8 cellular contexts compared by ENCODE assay signal in the genomic region with DNA sequence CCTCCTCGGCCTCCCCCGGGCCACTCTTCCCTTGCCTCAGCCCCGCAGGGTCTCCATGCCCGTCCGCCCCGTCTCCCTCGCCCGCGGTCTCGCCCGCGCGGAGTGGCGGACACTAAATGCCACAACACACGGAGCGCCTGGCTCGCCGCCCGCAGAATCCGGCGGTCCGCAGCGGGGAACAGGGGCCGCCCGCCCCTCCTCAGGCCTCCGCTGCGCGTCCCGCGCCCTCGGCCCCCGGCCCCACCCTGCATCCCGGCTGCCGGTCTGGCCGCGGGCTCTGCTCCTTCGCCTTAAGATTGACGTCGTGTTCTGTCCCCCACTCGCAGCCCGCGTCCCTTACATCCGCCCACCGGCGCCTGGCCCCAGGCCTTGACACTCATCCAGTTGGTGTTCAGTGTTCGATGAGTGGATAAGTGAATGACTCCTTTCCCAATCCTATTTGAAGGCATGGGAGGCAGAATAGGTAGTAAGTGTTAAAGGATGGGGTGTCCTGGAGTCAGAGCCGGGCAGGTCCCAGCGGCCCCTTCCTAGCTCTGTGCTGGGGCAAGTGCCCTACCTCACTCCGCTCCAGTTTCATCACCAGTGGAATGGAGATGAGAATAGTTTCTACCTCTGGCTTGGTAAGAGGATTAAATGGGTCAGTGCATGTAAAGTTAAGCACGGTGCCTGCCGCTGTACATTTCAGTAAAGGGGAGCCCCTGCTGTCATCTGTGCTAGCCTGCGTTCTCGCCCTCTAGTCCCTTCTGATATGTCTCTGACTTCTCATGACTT. TPM values are rescaled to one million over a fixed set of nuclear protein-coding genes. Genes with fewer than 3 reads are reported as not detected.
A peak's percentile ranks its signal among the peaks of the same experiment; 100 is the strongest.
DNase-seq lines count a peak whose midpoint lies in the region; ATAC-seq and TF ChIP-seq lines count a peak whose summit lies in the region.

No MANE protein-coding gene starts in this region.

- ATAC-seq in GM21737 (IDR thresholded peaks at IDR 0.05; ENCODE audit: unreplicated experiment): peak; percentile 24
- ATAC-seq in upper lobe of right lung: peak; percentile 57

- H3K27me3 ChIP-seq in GM06990 (replicated peaks; ENCODE audit: control insufficient read depth, insufficient read depth, low read length) (no peaks in the 10 kb centered on the region), Karpas-422 (ENCODE audit: low read length) (no peaks in the 10 kb centered on the region), neural cell (ENCODE audit: insufficient read depth, low read depth, low read length) (no peaks in the 10 kb centered on the region), upper lobe of right lung (no peaks in the 10 kb centered on the region)

- peak; percentile 47 for DNase-seq in GM06990 (ENCODE audit: extremely low read depth, insufficient read length)
- no peak for DNase-seq in Karpas-422
- DNase-seq in activated CD8-positive, alpha-beta memory T cell treated with anti-CD3 and anti-CD28 coated beads, Interleukin-2, amount 50 U/mL, for 48 hours: peak; percentile 70
- DNase-seq in fibroblast of pulmonary artery (ENCODE audit: low read depth): peak; percentile 27
- no peak for DNase-seq in upper lobe of right lung
- no peak for DNase-seq in RPMI8226

- intact Hi-C loops in upper lobe of right lung (cut with DNase I): no loop called here

- H3K27ac ChIP-seq in Karpas-422 (ENCODE audit: low read length) (no peak overlapping the region), neural cell (ENCODE audit: low read length) (peak overlapping the region; percentile 88), upper lobe of right lung (peak overlapping the region; percentile 91)

- TF ChIP-seq CTCF in GM06990 (IDR thresholded peaks at IDR 0.05; ENCODE audit: insufficient read depth, low read length, poor library complexity, severe bottlenecking): no peak
- no peak for TF ChIP-seq CTCF in fibroblast of pulmonary artery (IDR thresholded peaks at IDR 0.05; ENCODE audit: low read length, missing control alignments)
- TF ChIP-seq CTCF in neural cell (IDR thresholded peaks at IDR 0.05; ENCODE audit: poor library complexity, severe bottlenecking): no peak
- TF ChIP-seq CTCF in upper lobe of right lung (IDR thresholded peaks at IDR 0.05): no peak

- H3K9ac ChIP-seq in Karpas-422 (ENCODE audit: low read length) (peak overlapping the region; percentile 86), neural cell (ENCODE audit: low read length) (peak overlapping the region; percentile 86)

- TF ChIP-seq RAD21 in neural cell (conservative IDR thresholded peaks at IDR 0.05): no peak

- no peaks in the 10 kb centered on the region for H3F3A ChIP-seq in neural cell (ENCODE audit: insufficient read depth, low read length, poor library complexity, severe bottlenecking)

- H3K9me3 ChIP-seq in Karpas-422 (ENCODE audit: low read length) (no peaks in the 10 kb centered on the region), neural cell (ENCODE audit: low read length) (no peaks in the 10 kb centered on the region), upper lobe of right lung (no peaks in the 10 kb centered on the region)

- H3K79me2 ChIP-seq in Karpas-422 (ENCODE audit: low read length) (peaks cover 21% of the 10 kb centered on the region), neural cell (replicated peaks; ENCODE audit: insufficient read depth, low read length) (peaks cover 29% of the 10 kb centered on the region)

- no peak for TF ChIP-seq EP300 in neural cell (conservative IDR thresholded peaks at IDR 0.05; ENCODE audit: poor library complexity, severe bottlenecking)

- H4K20me1 ChIP-seq in Karpas-422 (ENCODE audit: insufficient read depth, low read depth, low read length): peaks cover 32% of the 10 kb centered on the region
- H4K20me1 ChIP-seq in neural cell (ENCODE audit: insufficient read depth): no peaks in the 10 kb centered on the region

- H3K36me3 ChIP-seq in GM06990 (ENCODE audit: control insufficient read depth, insufficient read depth, low read length) (peaks cover 1% of the 10 kb centered on the region; the same call in 1 of the 2 replicates), Karpas-422 (ENCODE audit: insufficient read depth, low read length) (no peaks in the 10 kb centered on the region), neural cell (ENCODE audit: insufficient read depth, low read length) (no peaks in the 10 kb centered on the region), upper lobe of right lung (peaks cover 7% of the 10 kb centered on the region)

- H3K4me3 ChIP-seq in GM06990 (replicated peaks; ENCODE audit: low read depth, low read length) (peak overlapping the region; percentile 91), Karpas-422 (ENCODE audit: low read length) (peak overlapping the region; percentile 89), fibroblast of pulmonary artery (replicated peaks; ENCODE audit: low read depth, low read length) (peak overlapping the region; percentile 90), neural cell (ENCODE audit: low read length) (peak overlapping the region; percentile 78), upper lobe of right lung (peak overlapping the region; percentile 93)

- H2AFZ ChIP-seq in Karpas-422 (ENCODE audit: low read length) (peak overlapping the region; percentile 76), neural cell (ENCODE audit: low read depth, low read length) (peak overlapping the region; percentile 29)

- H3K9me2 ChIP-seq in Karpas-422 (replicated peaks; ENCODE audit: insufficient read depth, low read length) (no peaks in the 10 kb centered on the region), neural cell (ENCODE audit: insufficient read depth, low read length) (no peaks in the 10 kb centered on the region)

- H3K4me2 ChIP-seq in Karpas-422 (ENCODE audit: low read depth, low read length, poor library complexity, severe bottlenecking) (peak overlapping the region; percentile 94), neural cell (ENCODE audit: low read length) (peak overlapping the region; percentile 49)

- peaks cover 41% of the 10 kb centered on the region for H3K4me1 ChIP-seq in Karpas-422 (ENCODE audit: low read length)
- H3K4me1 ChIP-seq in upper lobe of right lung: peaks cover 25% of the 10 kb centered on the region

TF ChIP-seq in neural cell, 6 proteins besides CTCF, POLR2A, EP300 and RAD21:
- TF ChIP-seq MXI1 (conservative IDR thresholded peaks at IDR 0.05; ENCODE audit: poor library complexity, severe bottlenecking): no peak
- TF ChIP-seq SMC3 (conservative IDR thresholded peaks at IDR 0.05; ENCODE audit: poor library complexity): no peak
- TF ChIP-seq, protein P1, sequence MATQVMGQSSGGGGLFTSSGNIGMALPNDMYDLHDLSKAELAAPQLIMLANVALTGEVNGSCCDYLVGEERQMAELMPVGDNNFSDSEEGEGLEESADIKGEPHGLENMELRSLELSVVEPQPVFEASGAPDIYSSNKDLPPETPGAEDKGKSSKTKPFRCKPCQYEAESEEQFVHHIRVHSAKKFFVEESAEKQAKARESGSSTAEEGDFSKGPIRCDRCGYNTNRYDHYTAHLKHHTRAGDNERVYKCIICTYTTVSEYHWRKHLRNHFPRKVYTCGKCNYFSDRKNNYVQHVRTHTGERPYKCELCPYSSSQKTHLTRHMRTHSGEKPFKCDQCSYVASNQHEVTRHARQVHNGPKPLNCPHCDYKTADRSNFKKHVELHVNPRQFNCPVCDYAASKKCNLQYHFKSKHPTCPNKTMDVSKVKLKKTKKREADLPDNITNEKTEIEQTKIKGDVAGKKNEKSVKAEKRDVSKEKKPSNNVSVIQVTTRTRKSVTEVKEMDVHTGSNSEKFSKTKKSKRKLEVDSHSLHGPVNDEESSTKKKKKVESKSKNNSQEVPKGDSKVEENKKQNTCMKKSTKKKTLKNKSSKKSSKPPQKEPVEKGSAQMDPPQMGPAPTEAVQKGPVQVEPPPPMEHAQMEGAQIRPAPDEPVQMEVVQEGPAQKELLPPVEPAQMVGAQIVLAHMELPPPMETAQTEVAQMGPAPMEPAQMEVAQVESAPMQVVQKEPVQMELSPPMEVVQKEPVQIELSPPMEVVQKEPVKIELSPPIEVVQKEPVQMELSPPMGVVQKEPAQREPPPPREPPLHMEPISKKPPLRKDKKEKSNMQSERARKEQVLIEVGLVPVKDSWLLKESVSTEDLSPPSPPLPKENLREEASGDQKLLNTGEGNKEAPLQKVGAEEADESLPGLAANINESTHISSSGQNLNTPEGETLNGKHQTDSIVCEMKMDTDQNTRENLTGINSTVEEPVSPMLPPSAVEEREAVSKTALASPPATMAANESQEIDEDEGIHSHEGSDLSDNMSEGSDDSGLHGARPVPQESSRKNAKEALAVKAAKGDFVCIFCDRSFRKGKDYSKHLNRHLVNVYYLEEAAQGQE (IDR thresholded peaks at IDR 0.05; ENCODE audit: borderline replicate concordance): no peak
- no peak for TF ChIP-seq POLR2AphosphoS5 (IDR thresholded peaks at IDR 0.05)
- no peak for TF ChIP-seq TAF1 (IDR thresholded peaks at IDR 0.05; ENCODE audit: low read depth)
- no peak for TF ChIP-seq EZH2 (IDR thresholded peaks at IDR 0.05; ENCODE audit: borderline replicate concordance, insufficient read depth, low read length, poor library complexity, severe bottlenecking)
TF ChIP-seq in neural cell: peak in this region for 0.

RNA-seq across cellular contexts. Expression of a gene that starts 0.6 kb away (rescaled TPM):
- total RNA-seq in Karpas-422 (2014; rRNA removed; shearing (Covaris generic); ENCODE audit: low replicate concordance): 10.3 and 11.8 TPM in 2 replicates
- polyA plus RNA-seq in neural cell: 6.7 and 7.0 TPM in 2 replicates
- polyA minus RNA-seq in neural cell: 22.1 and 26.8 TPM in 2 replicates
- total RNA-seq in upper lobe of right lung: 21.4 TPM

RNA-seq across cellular contexts. Expression of a gene that starts 0.7 kb away (rescaled TPM):
- 37.9 and 44.4 TPM in 2 replicates for total RNA-seq in Karpas-422 (2014; rRNA removed; shearing (Covaris generic); ENCODE audit: low replicate concordance)
- polyA plus RNA-seq in neural cell: 23.1 and 31.6 TPM in 2 replicates
- 23.9 and 33.2 TPM in 2 replicates for polyA minus RNA-seq in neural cell
- total RNA-seq in upper lobe of right lung: 34.4 TPM

RNA-seq across cellular contexts. Expression of a gene that starts 43.8 kb away (rescaled TPM):
- 14.3 and 36.6 TPM in 2 replicates for total RNA-seq in Karpas-422 (2014; rRNA removed; shearing (Covaris generic); ENCODE audit: low replicate concordance)
- polyA plus RNA-seq in neural cell: 13.3 and 15.3 TPM in 2 replicates
- 17.6 and 20.5 TPM in 2 replicates for polyA minus RNA-seq in neural cell
- total RNA-seq in upper lobe of right lung: 10.1 TPM

RNA-seq across cellular contexts. Expression of a gene that starts 58.4 kb away (rescaled TPM):
- total RNA-seq in Karpas-422 (2014; rRNA removed; shearing (Covaris generic); ENCODE audit: low replicate concordance): 4.4 and 12.3 TPM in 2 replicates
- polyA plus RNA-seq in neural cell: 63.6 and 89.8 TPM in 2 replicates
- polyA minus RNA-seq in neural cell: 52.1 and 54.8 TPM in 2 replicates
- 6.3 TPM for total RNA-seq in upper lobe of right lung

Comparison
In these comparisons a context has a peak if more than half of its experiments do, and no peak if none do; other contexts are left out.
1. DNase-seq: peak in GM06990 (single experiment), activated CD8-positive, alpha-beta memory T cell treated with anti-CD3 and anti-CD28 coated beads, Interleukin-2, amount 50 U/mL, for 48 hours (single experiment) and fibroblast of pulmonary artery (single experiment); none in Karpas-422 (single experiment), upper lobe of right lung (single experiment) and RPMI8226 (single experiment).
2. Peak in every context shown above with its lines, with median percentiles within 50 percentile points of each other: H3K4me3 ChIP-seq.